1 cellular context compared by ENCODE assay signal in the genomic region with DNA sequence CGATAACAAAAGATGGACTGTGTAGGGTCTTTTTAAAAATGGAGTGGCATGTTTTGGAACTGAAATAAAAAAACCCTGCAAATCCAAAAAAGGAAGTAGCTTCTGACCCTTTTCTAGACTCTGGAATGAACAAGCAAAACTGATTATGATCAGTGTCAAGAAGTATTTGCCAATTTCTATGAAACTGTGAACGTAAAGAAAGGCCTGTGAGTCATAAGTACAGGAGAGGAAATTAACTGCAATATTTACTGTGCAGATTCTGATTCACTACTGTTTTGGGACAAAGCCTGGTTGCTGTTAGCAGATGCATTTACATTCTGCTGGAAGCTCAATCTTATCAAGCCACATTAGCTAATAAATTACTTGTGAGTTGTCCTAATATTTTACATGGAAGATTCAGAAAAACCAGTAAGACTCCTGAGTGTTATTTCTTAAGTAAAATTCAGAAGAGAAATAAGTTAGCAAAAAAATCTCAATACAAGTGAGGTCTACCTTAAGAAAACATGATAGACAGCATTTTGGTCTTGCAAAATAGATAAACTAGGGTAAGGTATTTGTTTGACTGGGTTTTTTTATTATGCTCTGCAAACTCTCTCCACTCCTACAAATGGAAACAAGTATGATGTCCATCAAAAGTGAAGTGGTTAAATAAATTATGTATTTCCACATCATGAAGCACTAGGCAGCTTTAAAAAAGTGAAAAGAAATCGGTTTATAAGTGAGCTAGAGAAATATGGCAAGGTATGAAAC.
TF ChIP-seq lines count a peak whose summit lies in the region.

No MANE protein-coding gene starts in this region.

TF ChIP-seq in K562, 482 proteins besides CTCF, POLR2A, EP300 and RAD21 (continued from another document and continues in another):
- TF ChIP-seq HINFP (tag; conservative IDR thresholded peaks at IDR 0.05; ENCODE audit: low read depth) (no peak), MEIS2 (IDR thresholded peaks at IDR 0.05; ENCODE audit: partially characterized antibody) (peak; percentile 10), FOXA1 (IDR thresholded peaks at IDR 0.05; ENCODE audit: borderline replicate concordance) (no peak), ZBTB7A (IDR thresholded peaks at IDR 0.05; ENCODE audit: borderline replicate concordance, control insufficient read depth, low read depth, low read length) (no peak), ZNF830 (CRISPR knock-in tag; IDR thresholded peaks at IDR 0.05) (no peak), HDAC1 (IDR thresholded peaks at IDR 0.05) (no peak), KDM4B (IDR thresholded peaks at IDR 0.05; ENCODE audit: borderline replicate concordance in 2 of 2, low read depth in 1 of 2) (no peak), ZNF121 (CRISPR knock-in tag; conservative IDR thresholded peaks at IDR 0.05) (no peak), ZNF239 (CRISPR knock-in tag; IDR thresholded peaks at IDR 0.05) (no peak), MEF2A (IDR thresholded peaks at IDR 0.05; ENCODE audit: control insufficient read depth, low read depth, low read length) (no peak), ZNF232 (CRISPR knock-in tag; IDR thresholded peaks at IDR 0.05) (no peak), DACH1 (IDR thresholded peaks at IDR 0.05; ENCODE audit: partially characterized antibody) (no peak), RNF219 (CRISPR knock-in tag; IDR thresholded peaks at IDR 0.05) (no peak), CSDE1 (IDR thresholded peaks at IDR 0.05) (no peak), JUN (IDR thresholded peaks at IDR 0.05; ENCODE audit: borderline replicate concordance, low read depth, low read length) (peak; percentile 76; the same call in 1 of the 2 replicates), JUN (CRISPR knock-in tag; IDR thresholded peaks at IDR 0.05; ENCODE audit: borderline replicate concordance) (no peak), ARID1B (IDR thresholded peaks at IDR 0.05) (peak; percentile 64; the same call in 1 of the 2 replicates), CREB5 (CRISPR knock-in tag; IDR thresholded peaks at IDR 0.05) (no peak), HNRNPLL (IDR thresholded peaks at IDR 0.05; ENCODE audit: low read depth, low read length, poor library complexity, severe bottlenecking) (no peak), ZNF184 (CRISPR knock-in tag; IDR thresholded peaks at IDR 0.05) (no peak), FOSL1 (tag; conservative IDR thresholded peaks at IDR 0.05) (peak; percentile 87), MITF (IDR thresholded peaks at IDR 0.05) (no peak), NONO (IDR thresholded peaks at IDR 0.05; ENCODE audit: low read depth in 2 of 2, low read length in 1 of 2) (no peak), KLF16 (IDR thresholded peaks at IDR 0.05) (no peak), ZNF780A (CRISPR knock-in tag; IDR thresholded peaks at IDR 0.05) (no peak), CTCFL (IDR thresholded peaks at IDR 0.05; ENCODE audit: borderline replicate concordance, insufficient read depth, low read depth, low read length, poor library complexity, severe bottlenecking) (no peak), RFX7 (CRISPR knock-in tag; IDR thresholded peaks at IDR 0.05) (no peak), PTRF (tag; IDR thresholded peaks at IDR 0.05) (no peak), ZNF551 (CRISPR knock-in tag; IDR thresholded peaks at IDR 0.05) (no peak), LARP7 (IDR thresholded peaks at IDR 0.05) (no peak), NCOA2 (IDR thresholded peaks at IDR 0.05; ENCODE audit: partially characterized antibody in 2 of 2) (no peak), ZSCAN29 (IDR thresholded peaks at IDR 0.05) (no peak), KLF10 (CRISPR knock-in tag; IDR thresholded peaks at IDR 0.05) (no peak)
- TF ChIP-seq, protein P1, sequence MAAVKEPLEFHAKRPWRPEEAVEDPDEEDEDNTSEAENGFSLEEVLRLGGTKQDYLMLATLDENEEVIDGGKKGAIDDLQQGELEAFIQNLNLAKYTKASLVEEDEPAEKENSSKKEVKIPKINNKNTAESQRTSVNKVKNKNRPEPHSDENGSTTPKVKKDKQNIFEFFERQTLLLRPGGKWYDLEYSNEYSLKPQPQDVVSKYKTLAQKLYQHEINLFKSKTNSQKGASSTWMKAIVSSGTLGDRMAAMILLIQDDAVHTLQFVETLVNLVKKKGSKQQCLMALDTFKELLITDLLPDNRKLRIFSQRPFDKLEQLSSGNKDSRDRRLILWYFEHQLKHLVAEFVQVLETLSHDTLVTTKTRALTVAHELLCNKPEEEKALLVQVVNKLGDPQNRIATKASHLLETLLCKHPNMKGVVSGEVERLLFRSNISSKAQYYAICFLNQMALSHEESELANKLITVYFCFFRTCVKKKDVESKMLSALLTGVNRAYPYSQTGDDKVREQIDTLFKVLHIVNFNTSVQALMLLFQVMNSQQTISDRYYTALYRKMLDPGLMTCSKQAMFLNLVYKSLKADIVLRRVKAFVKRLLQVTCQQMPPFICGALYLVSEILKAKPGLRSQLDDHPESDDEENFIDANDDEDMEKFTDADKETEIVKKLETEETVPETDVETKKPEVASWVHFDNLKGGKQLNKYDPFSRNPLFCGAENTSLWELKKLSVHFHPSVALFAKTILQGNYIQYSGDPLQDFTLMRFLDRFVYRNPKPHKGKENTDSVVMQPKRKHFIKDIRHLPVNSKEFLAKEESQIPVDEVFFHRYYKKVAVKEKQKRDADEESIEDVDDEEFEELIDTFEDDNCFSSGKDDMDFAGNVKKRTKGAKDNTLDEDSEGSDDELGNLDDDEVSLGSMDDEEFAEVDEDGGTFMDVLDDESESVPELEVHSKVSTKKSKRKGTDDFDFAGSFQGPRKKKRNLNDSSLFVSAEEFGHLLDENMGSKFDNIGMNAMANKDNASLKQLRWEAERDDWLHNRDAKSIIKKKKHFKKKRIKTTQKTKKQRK (IDR thresholded peaks at IDR 0.05; ENCODE audit: borderline replicate concordance, low read depth, low read length), result no peak
- TF ChIP-seq, protein P2, sequence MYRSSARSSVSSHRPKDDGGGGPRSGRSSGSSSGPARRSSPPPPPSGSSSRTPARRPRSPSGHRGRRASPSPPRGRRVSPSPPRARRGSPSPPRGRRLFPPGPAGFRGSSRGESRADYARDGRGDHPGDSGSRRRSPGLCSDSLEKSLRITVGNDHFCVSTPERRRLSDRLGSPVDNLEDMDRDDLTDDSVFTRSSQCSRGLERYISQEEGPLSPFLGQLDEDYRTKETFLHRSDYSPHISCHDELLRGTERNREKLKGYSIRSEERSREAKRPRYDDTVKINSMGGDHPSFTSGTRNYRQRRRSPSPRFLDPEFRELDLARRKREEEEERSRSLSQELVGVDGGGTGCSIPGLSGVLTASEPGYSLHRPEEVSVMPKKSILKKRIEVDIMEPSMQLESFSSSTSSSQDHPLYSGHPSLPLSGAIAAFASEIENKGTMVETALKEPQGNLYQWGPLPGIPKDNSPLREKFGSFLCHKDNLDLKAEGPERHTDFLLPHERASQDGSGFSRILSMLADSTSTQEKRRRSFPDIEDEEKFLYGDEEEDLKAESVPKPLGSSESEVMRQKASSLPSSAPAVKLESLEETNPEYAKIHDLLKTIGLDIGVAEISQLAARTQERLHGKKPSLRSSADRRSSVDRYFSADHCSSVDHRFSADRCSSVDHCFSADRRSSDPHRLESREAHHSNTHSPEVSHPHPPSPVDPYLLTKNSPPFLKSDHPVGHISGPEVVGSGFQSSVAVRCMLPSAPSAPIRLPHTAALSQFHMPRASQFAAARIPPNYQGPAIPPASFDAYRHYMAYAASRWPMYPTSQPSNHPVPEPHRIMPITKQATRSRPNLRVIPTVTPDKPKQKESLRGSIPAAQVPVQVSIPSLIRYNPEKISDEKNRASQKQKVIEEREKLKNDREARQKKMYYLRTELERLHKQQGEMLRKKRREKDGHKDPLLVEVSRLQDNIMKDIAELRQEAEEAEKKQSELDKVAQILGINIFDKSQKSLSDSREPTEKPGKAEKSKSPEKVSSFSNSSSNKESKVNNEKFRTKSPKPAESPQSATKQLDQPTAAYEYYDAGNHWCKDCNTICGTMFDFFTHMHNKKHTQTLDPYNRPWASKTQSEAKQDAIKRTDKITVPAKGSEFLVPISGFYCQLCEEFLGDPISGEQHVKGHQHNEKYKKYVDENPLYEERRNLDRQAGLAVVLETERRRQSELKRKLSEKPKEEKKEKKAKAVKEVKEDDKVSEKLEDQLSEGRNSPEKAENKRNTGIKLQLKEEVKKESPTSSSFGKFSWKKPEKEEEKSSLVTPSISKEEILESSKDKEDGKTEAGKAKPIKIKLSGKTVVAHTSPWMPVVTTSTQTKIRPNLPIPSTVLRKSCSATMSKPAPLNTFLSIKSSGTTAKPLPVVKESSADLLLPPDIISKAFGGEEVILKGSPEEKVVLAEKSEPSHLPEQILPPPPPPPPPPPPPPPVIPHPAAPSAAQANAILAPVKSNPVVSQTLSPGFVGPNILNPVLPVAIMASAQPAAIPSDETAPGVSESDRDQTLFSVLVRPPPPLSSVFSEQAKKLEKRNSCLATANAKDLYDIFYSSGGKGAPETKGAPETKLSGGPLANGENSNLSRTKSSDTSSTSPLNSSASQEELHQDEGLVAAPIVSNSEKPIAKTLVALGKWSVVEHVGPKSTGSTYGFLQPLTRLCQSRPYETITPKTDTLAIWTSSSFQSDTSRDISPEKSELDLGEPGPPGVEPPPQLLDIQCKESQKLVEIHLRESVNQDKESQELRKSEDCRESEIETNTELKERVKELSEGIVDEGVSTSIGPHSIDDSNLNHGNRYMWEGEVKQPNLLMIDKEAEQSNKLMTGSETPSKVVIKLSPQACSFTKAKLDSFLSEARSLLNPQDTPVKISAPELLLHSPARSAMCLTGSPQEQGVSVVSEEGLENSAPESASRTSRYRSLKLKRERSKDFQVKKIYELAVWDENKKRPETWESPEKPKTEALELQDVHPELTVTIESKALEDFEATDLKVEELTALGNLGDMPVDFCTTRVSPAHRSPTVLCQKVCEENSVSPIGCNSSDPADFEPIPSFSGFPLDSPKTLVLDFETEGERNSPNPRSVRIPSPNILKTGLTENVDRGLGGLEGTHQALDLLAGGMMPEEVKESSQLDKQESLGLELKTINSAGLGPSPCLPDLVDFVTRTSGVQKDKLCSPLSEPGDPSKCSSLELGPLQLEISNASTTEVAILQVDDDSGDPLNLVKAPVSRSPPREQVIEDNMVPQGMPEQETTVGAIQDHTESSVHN (IDR thresholded peaks at IDR 0.05; ENCODE audit: borderline replicate concordance in 1 of 2, low read depth in 1 of 2), result no peak
- TF ChIP-seq, protein P3, sequence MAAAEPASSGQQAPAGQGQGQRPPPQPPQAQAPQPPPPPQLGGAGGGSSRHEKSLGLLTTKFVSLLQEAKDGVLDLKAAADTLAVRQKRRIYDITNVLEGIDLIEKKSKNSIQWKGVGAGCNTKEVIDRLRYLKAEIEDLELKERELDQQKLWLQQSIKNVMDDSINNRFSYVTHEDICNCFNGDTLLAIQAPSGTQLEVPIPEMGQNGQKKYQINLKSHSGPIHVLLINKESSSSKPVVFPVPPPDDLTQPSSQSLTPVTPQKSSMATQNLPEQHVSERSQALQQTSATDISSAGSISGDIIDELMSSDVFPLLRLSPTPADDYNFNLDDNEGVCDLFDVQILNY (CRISPR knock-in tag; IDR thresholded peaks at IDR 0.05), result no peak
